In the genomic region with DNA sequence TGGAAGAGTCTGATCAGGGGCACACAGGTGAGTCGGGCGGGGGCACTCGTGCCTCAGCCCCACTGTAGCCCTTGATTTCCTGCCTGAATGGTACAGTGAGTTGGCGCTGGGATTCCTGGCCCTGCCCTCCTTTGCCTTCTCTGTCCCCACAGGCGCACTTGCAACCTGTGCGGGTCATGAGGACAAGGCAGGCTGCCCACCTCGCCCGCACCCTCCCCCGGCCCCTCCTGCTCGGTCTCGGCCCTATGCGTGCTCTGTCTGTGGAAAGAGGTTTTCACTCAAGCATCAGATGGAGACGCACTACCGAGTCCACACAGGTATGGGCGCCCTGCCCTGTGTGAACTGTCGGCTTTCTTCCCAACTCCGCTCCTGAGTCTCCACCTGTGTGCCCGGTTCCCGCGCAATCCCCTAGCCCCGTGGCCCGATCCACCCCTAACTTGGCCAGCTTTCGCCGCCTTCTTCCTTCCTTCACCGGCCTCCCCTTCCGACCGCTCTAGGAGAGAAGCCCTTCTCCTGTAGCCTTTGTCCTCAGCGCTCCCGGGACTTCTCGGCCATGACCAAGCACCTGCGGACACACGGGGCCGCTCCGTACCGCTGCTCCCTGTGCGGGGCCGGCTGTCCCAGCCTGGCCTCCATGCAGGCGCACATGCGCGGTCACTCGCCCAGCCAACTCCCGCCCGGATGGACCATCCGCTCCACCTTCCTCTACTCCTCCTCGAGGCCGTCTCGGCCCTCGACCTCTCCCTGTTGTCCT, we compare ENCODE assay signal across 1 cellular context.
TF ChIP-seq lines count a peak whose summit lies in the region.

No MANE protein-coding gene starts in this region.

TF ChIP-seq in HepG2, 621 proteins besides CTCF, POLR2A, EP300 and RAD21 (continued from another document and continues in another):
- TF ChIP-seq ZNF337 (CRISPR knock-in tag; IDR thresholded peaks at IDR 0.05; ENCODE audit: borderline replicate concordance, low read depth) (0 out of 2 replicates have a peak, but pooled peaks have one; percentile 32), ZNF350 (CRISPR knock-in tag; IDR thresholded peaks at IDR 0.05; ENCODE audit: borderline replicate concordance, low read depth) (no peak), ZNF432 (CRISPR knock-in tag; IDR thresholded peaks at IDR 0.05; ENCODE audit: borderline replicate concordance) (no peak), SCMH1 (CRISPR knock-in tag; IDR thresholded peaks at IDR 0.05; ENCODE audit: borderline replicate concordance) (no peak), HOXA7 (CRISPR knock-in tag; IDR thresholded peaks at IDR 0.05) (no peak), ATF2 (CRISPR knock-in tag; IDR thresholded peaks at IDR 0.05) (no peak), MXD4 (CRISPR knock-in tag; IDR thresholded peaks at IDR 0.05) (no peak), NR2F2 (IDR thresholded peaks at IDR 0.05; ENCODE audit: borderline replicate concordance, low read depth) (no peak; the same call in 1 of the 2 replicates), ZNF782 (CRISPR knock-in tag; IDR thresholded peaks at IDR 0.05; ENCODE audit: borderline replicate concordance) (no peak), ZNF234 (CRISPR knock-in tag; conservative IDR thresholded peaks at IDR 0.05) (0 out of 2 replicates have a peak, but pooled peaks have one; percentile 39), ZNF713 (CRISPR knock-in tag; IDR thresholded peaks at IDR 0.05) (peak; percentile 31; the same call in 1 of the 2 replicates), ZNF577 (CRISPR knock-in tag; IDR thresholded peaks at IDR 0.05; ENCODE audit: borderline replicate concordance, low read depth) (no peak), ARNTL (CRISPR knock-in tag; IDR thresholded peaks at IDR 0.05) (peak; percentile 18; the same call in 1 of the 2 replicates), MYPOP (CRISPR knock-in tag; IDR thresholded peaks at IDR 0.05) (no peak; the same call in 1 of the 2 replicates), ZFP62 (CRISPR knock-in tag; IDR thresholded peaks at IDR 0.05) (no peak), ZNF674 (CRISPR knock-in tag; IDR thresholded peaks at IDR 0.05; ENCODE audit: low read depth) (no peak), ZNF235 (CRISPR knock-in tag; IDR thresholded peaks at IDR 0.05; ENCODE audit: borderline replicate concordance) (no peak; the same call in 1 of the 2 replicates), ZFP37 (CRISPR knock-in tag; IDR thresholded peaks at IDR 0.05; ENCODE audit: borderline replicate concordance) (no peak), ZNF614 (CRISPR knock-in tag; IDR thresholded peaks at IDR 0.05; ENCODE audit: borderline replicate concordance) (no peak; the same call in 1 of the 2 replicates), SPEN (CRISPR knock-in tag; IDR thresholded peaks at IDR 0.05; ENCODE audit: low read depth) (no peak), DMTF1 (CRISPR knock-in tag; IDR thresholded peaks at IDR 0.05) (no peak), HNRNPUL1 (IDR thresholded peaks at IDR 0.05; ENCODE audit: low read depth, low read length) (no peak), FOSL2 (CRISPR knock-in tag; IDR thresholded peaks at IDR 0.05) (no peak), SNRNP70 (IDR thresholded peaks at IDR 0.05; ENCODE audit: low read depth, low read length) (no peak), ZNF615 (CRISPR knock-in tag; IDR thresholded peaks at IDR 0.05; ENCODE audit: borderline replicate concordance) (0 out of 2 replicates have a peak, but pooled peaks have one; percentile 59), ZNF572 (CRISPR knock-in tag; IDR thresholded peaks at IDR 0.05) (peak; percentile 84; the same call in 1 of the 2 replicates), ZNF44 (CRISPR knock-in tag; IDR thresholded peaks at IDR 0.05) (no peak), ZNF569 (CRISPR knock-in tag; IDR thresholded peaks at IDR 0.05; ENCODE audit: borderline replicate concordance) (no peak), ZNF777 (CRISPR knock-in tag; IDR thresholded peaks at IDR 0.05) (no peak), PAX8 (CRISPR knock-in tag; IDR thresholded peaks at IDR 0.05; ENCODE audit: borderline replicate concordance) (peak; percentile 74; the same call in 1 of the 2 replicates), TOPORS (CRISPR knock-in tag; IDR thresholded peaks at IDR 0.05) (0 out of 2 replicates have a peak, but pooled peaks have one; percentile 49), MAFK (conservative IDR thresholded peaks at IDR 0.05 in 1 of 2, IDR thresholded peaks at IDR 0.05 in 1 of 2; ENCODE audit: low read length in 2 of 2) (no peak), IRX3 (CRISPR knock-in tag; IDR thresholded peaks at IDR 0.05; ENCODE audit: borderline replicate concordance, low read depth) (no peak), ZNF335 (CRISPR knock-in tag; IDR thresholded peaks at IDR 0.05) (no peak), CREBL2 (CRISPR knock-in tag; IDR thresholded peaks at IDR 0.05; ENCODE audit: borderline replicate concordance) (peak; percentile 83; the same call in 1 of the 2 replicates), ZEB1 (IDR thresholded peaks at IDR 0.05; ENCODE audit: insufficient replicate concordance, low read depth) (peak; percentile 15), KDM2A (CRISPR knock-in tag; IDR thresholded peaks at IDR 0.05; ENCODE audit: borderline replicate concordance, low read depth) (no peak), NFE2L1 (CRISPR knock-in tag; IDR thresholded peaks at IDR 0.05; ENCODE audit: borderline replicate concordance) (no peak), STAG1 (CRISPR knock-in tag; IDR thresholded peaks at IDR 0.05) (no peak), AHR (CRISPR knock-in tag; IDR thresholded peaks at IDR 0.05) (peak; percentile 42), NCOA1 (CRISPR knock-in tag; IDR thresholded peaks at IDR 0.05) (no peak), ZNF619 (CRISPR knock-in tag; IDR thresholded peaks at IDR 0.05) (no peak), KLF6 (CRISPR knock-in tag; IDR thresholded peaks at IDR 0.05) (no peak), ATF1 (CRISPR knock-in tag; IDR thresholded peaks at IDR 0.05) (no peak), YEATS4 (CRISPR knock-in tag; IDR thresholded peaks at IDR 0.05; ENCODE audit: borderline replicate concordance) (no peak), NFKB2 (CRISPR knock-in tag; IDR thresholded peaks at IDR 0.05; ENCODE audit: borderline replicate concordance) (no peak), ARID3A (IDR thresholded peaks at IDR 0.05; ENCODE audit: low read depth, low read length) (no peak), ZNF644 (CRISPR knock-in tag; IDR thresholded peaks at IDR 0.05; ENCODE audit: low read depth) (no peak), ARHGAP35 (CRISPR knock-in tag; IDR thresholded peaks at IDR 0.05; ENCODE audit: borderline replicate concordance) (0 out of 2 replicates have a peak, but pooled peaks have one; percentile 18), ZNF207 (IDR thresholded peaks at IDR 0.05; ENCODE audit: borderline replicate concordance) (no peak), PRMT3 (CRISPR knock-in tag; IDR thresholded peaks at IDR 0.05; ENCODE audit: borderline replicate concordance, low read depth) (peak; percentile 50; the same call in 1 of the 2 replicates), MIER2 (CRISPR knock-in tag; IDR thresholded peaks at IDR 0.05) (0 out of 2 replicates have a peak, but pooled peaks have one; percentile 11), HMG20A (CRISPR knock-in tag; IDR thresholded peaks at IDR 0.05; ENCODE audit: borderline replicate concordance) (no peak)
- TF ChIP-seq, protein P1, sequence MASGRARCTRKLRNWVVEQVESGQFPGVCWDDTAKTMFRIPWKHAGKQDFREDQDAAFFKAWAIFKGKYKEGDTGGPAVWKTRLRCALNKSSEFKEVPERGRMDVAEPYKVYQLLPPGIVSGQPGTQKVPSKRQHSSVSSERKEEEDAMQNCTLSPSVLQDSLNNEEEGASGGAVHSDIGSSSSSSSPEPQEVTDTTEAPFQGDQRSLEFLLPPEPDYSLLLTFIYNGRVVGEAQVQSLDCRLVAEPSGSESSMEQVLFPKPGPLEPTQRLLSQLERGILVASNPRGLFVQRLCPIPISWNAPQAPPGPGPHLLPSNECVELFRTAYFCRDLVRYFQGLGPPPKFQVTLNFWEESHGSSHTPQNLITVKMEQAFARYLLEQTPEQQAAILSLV (CRISPR knock-in tag; IDR thresholded peaks at IDR 0.05; ENCODE audit: borderline replicate concordance), result peak; percentile 64; the same call in 1 of the 2 replicates
- TF ChIP-seq, protein P2, sequence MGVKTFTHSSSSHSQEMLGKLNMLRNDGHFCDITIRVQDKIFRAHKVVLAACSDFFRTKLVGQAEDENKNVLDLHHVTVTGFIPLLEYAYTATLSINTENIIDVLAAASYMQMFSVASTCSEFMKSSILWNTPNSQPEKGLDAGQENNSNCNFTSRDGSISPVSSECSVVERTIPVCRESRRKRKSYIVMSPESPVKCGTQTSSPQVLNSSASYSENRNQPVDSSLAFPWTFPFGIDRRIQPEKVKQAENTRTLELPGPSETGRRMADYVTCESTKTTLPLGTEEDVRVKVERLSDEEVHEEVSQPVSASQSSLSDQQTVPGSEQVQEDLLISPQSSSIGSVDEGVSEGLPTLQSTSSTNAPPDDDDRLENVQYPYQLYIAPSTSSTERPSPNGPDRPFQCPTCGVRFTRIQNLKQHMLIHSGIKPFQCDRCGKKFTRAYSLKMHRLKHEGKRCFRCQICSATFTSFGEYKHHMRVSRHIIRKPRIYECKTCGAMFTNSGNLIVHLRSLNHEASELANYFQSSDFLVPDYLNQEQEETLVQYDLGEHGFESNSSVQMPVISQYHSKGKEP (CRISPR knock-in tag; IDR thresholded peaks at IDR 0.05), result no peak
- TF ChIP-seq, protein P3, sequence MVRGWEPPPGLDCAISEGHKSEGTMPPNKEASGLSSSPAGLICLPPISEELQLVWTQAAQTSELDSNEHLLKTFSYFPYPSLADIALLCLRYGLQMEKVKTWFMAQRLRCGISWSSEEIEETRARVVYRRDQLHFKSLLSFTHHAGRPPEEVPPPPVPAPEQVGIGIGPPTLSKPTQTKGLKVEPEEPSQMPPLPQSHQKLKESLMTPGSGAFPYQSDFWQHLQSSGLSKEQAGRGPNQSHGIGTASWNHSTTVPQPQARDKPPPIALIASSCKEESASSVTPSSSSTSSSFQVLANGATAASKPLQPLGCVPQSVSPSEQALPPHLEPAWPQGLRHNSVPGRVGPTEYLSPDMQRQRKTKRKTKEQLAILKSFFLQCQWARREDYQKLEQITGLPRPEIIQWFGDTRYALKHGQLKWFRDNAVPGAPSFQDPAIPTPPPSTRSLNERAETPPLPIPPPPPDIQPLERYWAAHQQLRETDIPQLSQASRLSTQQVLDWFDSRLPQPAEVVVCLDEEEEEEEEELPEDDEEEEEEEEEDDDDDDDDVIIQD (CRISPR knock-in tag; IDR thresholded peaks at IDR 0.05; ENCODE audit: low read depth), result no peak
- TF ChIP-seq, protein P4, sequence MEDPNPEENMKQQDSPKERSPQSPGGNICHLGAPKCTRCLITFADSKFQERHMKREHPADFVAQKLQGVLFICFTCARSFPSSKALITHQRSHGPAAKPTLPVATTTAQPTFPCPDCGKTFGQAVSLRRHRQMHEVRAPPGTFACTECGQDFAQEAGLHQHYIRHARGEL (CRISPR knock-in tag; IDR thresholded peaks at IDR 0.05), result no peak
- TF ChIP-seq, protein P5, sequence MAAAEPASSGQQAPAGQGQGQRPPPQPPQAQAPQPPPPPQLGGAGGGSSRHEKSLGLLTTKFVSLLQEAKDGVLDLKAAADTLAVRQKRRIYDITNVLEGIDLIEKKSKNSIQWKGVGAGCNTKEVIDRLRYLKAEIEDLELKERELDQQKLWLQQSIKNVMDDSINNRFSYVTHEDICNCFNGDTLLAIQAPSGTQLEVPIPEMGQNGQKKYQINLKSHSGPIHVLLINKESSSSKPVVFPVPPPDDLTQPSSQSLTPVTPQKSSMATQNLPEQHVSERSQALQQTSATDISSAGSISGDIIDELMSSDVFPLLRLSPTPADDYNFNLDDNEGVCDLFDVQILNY (CRISPR knock-in tag; conservative IDR thresholded peaks at IDR 0.05), result peak; percentile 52; the same call in 1 of the 2 replicates
